In genomic region chr16:2520097-2520783, GRCh38 we compare ENCODE assay signal across 8 cellular contexts. TPM values are rescaled to one million over a fixed set of nuclear protein-coding genes. Genes with fewer than 3 reads are reported as not detected.
DNase-seq lines count a peak whose midpoint lies in the region; ATAC-seq and TF ChIP-seq lines count a peak whose summit lies in the region.

AMDHD2 (plus strand) TSS chr16:2520371; CDS start chr16:2520459, 88 bp downstream.

- ATAC-seq in GM21447 (IDR thresholded peaks at IDR 0.05; ENCODE audit: unreplicated experiment), result no peak

- DNase-seq in GM12865 (ENCODE audit: low read depth) (peak; percentile 94), HPDE6-E6E7 (ENCODE audit: extremely low spot score) (peak; percentile 90), NOMO-1 (lab: John Stamatoyannopoulos, UW; ENCODE audit: unreplicated experiment in 2 of 2) (peak; percentile 91 to 97), lung microvascular endothelial cell (ENCODE audit: low read depth in 2 of 2) (peak; percentile 95 to 96)
- peak; percentile 66 to 87 for DNase-seq in activated CD8-positive, alpha-beta memory T cell treated with anti-CD3 and anti-CD28 coated beads for 1 hour (ENCODE audit: extremely low read depth in 1 of 2, low read depth in 1 of 2)
- DNase-seq in effector CD8-positive, alpha-beta T cell (lab: John Stamatoyannopoulos, UW), result peak; percentile 83
- DNase-seq in stimulated activated CD4-positive, alpha-beta T cell treated with anti-CD3 and anti-CD28 coated beads, TNF-alpha, amount 100 ng/mL, for 24 hours (ENCODE audit: low read depth in 3 of 3), result peak; percentile 73 to 86 (median 76)

- H3K4me3 ChIP-seq in GM12865 (ENCODE audit: low read depth, low read length), result peak within 1 kb of the TSS; percentile 63

- TF ChIP-seq CTCF in GM12865 (IDR thresholded peaks at IDR 0.05; ENCODE audit: insufficient read depth, low read depth, low read length, missing control alignments), result no peak

RNA-seq across cellular contexts. Expression of gene AMDHD2, which starts in this region (rescaled TPM):
- 25.5 and 30.8 TPM in 2 replicates for total RNA-seq in lung microvascular endothelial cell
